Comparison of ENCODE assay signal across 11 cellular contexts in genomic region chr14:37584211-37585100, GRCh38. TPM values are rescaled to one million over a fixed set of nuclear protein-coding genes. Genes with fewer than 3 reads are reported as not detected.
DNase-seq lines count a peak whose midpoint lies in the region; ATAC-seq and TF ChIP-seq lines count a peak whose summit lies in the region.
"Had no signal": no experiment of that assay in that cellular context is flagged by ENCODE, and none has a peak within 500 bp of the region (broad histone marks: within the 10 kb centered on the region; RNA-seq: fewer than 3 reads in every experiment).

No MANE protein-coding gene starts in this region.

- no peak overlapping the region for H3K27ac ChIP-seq in neural progenitor cell
- H3K27ac ChIP-seq: right atrium auricular region had no signal

- H3K4me3 ChIP-seq in neural progenitor cell: peak overlapping the region; percentile 34
- H3K4me3 ChIP-seq: right atrium auricular region had no signal

- intact Hi-C loops in activated T-helper 2 cell treated with anti-CD3 and anti-CD28 coated beads, Interferon-gamma antibody, Interleukin-2, Interleukin-4, amounts not matched to agents 10 μg/mL and 5 μg/mL and 100 μg/mL, durations not matched to agents 14 hours and 24 hours and 36 hours (cut with micrococcal nuclease): loop anchor here (2.0 kb wide), 1 partner anchor 14 kb away; no protein-coding TSS in a partner anchor

- H3K9me3 Mint-ChIP-seq in neural progenitor cell: no peaks in the 10 kb centered on the region
- H3K9me3 Mint-ChIP-seq in activated T-helper 2 cell treated with anti-CD3 and anti-CD28 coated beads, Interferon-gamma antibody, Interleukin-2, Interleukin-4, amounts not matched to agents 10 μg/mL and 5 μg/mL and 100 μg/mL, durations not matched to agents 14 hours and 24 hours and 36 hours: no peaks in the 10 kb centered on the region

- H3K79me2 ChIP-seq in neural progenitor cell (ENCODE audit: low read depth): no peaks in the 10 kb centered on the region

- H3K4me3 Mint-ChIP-seq in neural progenitor cell: peak overlapping the region; percentile 77
- no peak overlapping the region for H3K4me3 Mint-ChIP-seq in activated T-helper 2 cell treated with anti-CD3 and anti-CD28 coated beads, Interferon-gamma antibody, Interleukin-2, Interleukin-4, amounts not matched to agents 10 μg/mL and 5 μg/mL and 100 μg/mL, durations not matched to agents 14 hours and 24 hours and 36 hours (ENCODE audit: low read depth)
- H3K4me3 Mint-ChIP-seq: activated naive CD8-positive, alpha-beta T cell treated with anti-CD3 and anti-CD28 coated beads for 36 hours; CD4-positive, alpha-beta T cell had no signal

- TF ChIP-seq CTCF in neural progenitor cell (IDR thresholded peaks at IDR 0.05): no peak

- H3K27me3 ChIP-seq in neural progenitor cell: peaks cover 100% of the 10 kb centered on the region

- H3K4me2 ChIP-seq in neural progenitor cell: peak overlapping the region; percentile 76

- no peaks in the 10 kb centered on the region for H3K9me3 ChIP-seq in neural progenitor cell (ENCODE audit: low read depth)
- H3K9me3 ChIP-seq: right atrium auricular region had no signal

- H3K4me1 ChIP-seq in neural progenitor cell: peaks cover 37% of the 10 kb centered on the region

- no peak overlapping the region for H3K27ac Mint-ChIP-seq in neural progenitor cell
- no peak overlapping the region for H3K27ac Mint-ChIP-seq in activated T-helper 2 cell treated with anti-CD3 and anti-CD28 coated beads, Interferon-gamma antibody, Interleukin-2, Interleukin-4, amounts not matched to agents 10 μg/mL and 5 μg/mL and 100 μg/mL, durations not matched to agents 14 hours and 24 hours and 36 hours
- H3K27ac Mint-ChIP-seq: activated naive CD8-positive, alpha-beta T cell treated with anti-CD3 and anti-CD28 coated beads for 36 hours; CD4-positive, alpha-beta T cell had no signal

- DNase-seq in DMS79 (lab: John Stamatoyannopoulos, UW): peak; percentile 33
- peak; percentile 74 for DNase-seq in NCI-H1092 (lab: John Stamatoyannopoulos, UW)
- DNase-seq in neural progenitor cell (ENCODE audit: low spot score): no peak
- DNase-seq in GM19240 (ENCODE audit: insufficient read length, low spot score): no peak
- no peak for DNase-seq in DMS53 (lab: John Stamatoyannopoulos, UW)
- no peak for DNase-seq in activated T-helper 2 cell treated with anti-CD3 and anti-CD28 coated beads, Interferon-gamma antibody, Interleukin-2, Interleukin-4, amounts not matched to agents 10 μg/mL and 5 μg/mL and 100 μg/mL, durations not matched to agents 14 hours and 24 hours and 36 hours (ENCODE audit: low spot score)
- DNase-seq in NCI-H2171 (lab: John Stamatoyannopoulos, UW): no peak
- DNase-seq: activated naive CD8-positive, alpha-beta T cell treated with anti-CD3 and anti-CD28 coated beads for 36 hours; CD4-positive, alpha-beta T cell had no signal

- H3K4me1 Mint-ChIP-seq in neural progenitor cell: peaks cover 45% of the 10 kb centered on the region
- no peaks in the 10 kb centered on the region for H3K4me1 Mint-ChIP-seq in activated T-helper 2 cell treated with anti-CD3 and anti-CD28 coated beads, Interferon-gamma antibody, Interleukin-2, Interleukin-4, amounts not matched to agents 10 μg/mL and 5 μg/mL and 100 μg/mL, durations not matched to agents 14 hours and 24 hours and 36 hours (ENCODE audit: low read depth)
- H3K4me1 Mint-ChIP-seq: activated naive CD8-positive, alpha-beta T cell treated with anti-CD3 and anti-CD28 coated beads for 36 hours had no signal

- H4K20me1 ChIP-seq in neural progenitor cell (ENCODE audit: low read depth): peaks cover 87% of the 10 kb centered on the region

- H3F3A ChIP-seq in neural progenitor cell (ENCODE audit: low read depth): peaks cover 54% of the 10 kb centered on the region

- H3K36me3 ChIP-seq in neural progenitor cell: no peaks in the 10 kb centered on the region
- H3K36me3 ChIP-seq: right atrium auricular region had no signal

- peaks cover 61% of the 10 kb centered on the region for H3K27me3 Mint-ChIP-seq in neural progenitor cell (ENCODE audit: insufficient read depth, low read depth)
- peaks cover 48% of the 10 kb centered on the region for H3K27me3 Mint-ChIP-seq in activated T-helper 2 cell treated with anti-CD3 and anti-CD28 coated beads, Interferon-gamma antibody, Interleukin-2, Interleukin-4, amounts not matched to agents 10 μg/mL and 5 μg/mL and 100 μg/mL, durations not matched to agents 14 hours and 24 hours and 36 hours (ENCODE audit: low read depth)

- peak; percentile 80 for ATAC-seq in esophagus mucosa

- no peak overlapping the region for H2AFZ ChIP-seq in neural progenitor cell (replicated peaks)

- no peaks in the 10 kb centered on the region for H3K36me3 Mint-ChIP-seq in neural progenitor cell
- peaks cover 3% of the 10 kb centered on the region for H3K36me3 Mint-ChIP-seq in activated T-helper 2 cell treated with anti-CD3 and anti-CD28 coated beads, Interferon-gamma antibody, Interleukin-2, Interleukin-4, amounts not matched to agents 10 μg/mL and 5 μg/mL and 100 μg/mL, durations not matched to agents 14 hours and 24 hours and 36 hours (ENCODE audit: low read depth)
- H3K36me3 Mint-ChIP-seq: activated naive CD8-positive, alpha-beta T cell treated with anti-CD3 and anti-CD28 coated beads for 36 hours had no signal

- H3K9ac ChIP-seq in neural progenitor cell: no peak overlapping the region

RNA-seq across cellular contexts. Expression of gene FOXA1, which starts 10.6 kb away (rescaled TPM):
- 14.6 TPM for total RNA-seq in esophagus mucosa
- total RNA-seq in neural progenitor cell (ENCODE audit: low replicate concordance): 0.06 and 0.99 TPM in 2 replicates
- total RNA-seq in activated T-helper 2 cell treated with anti-CD3 and anti-CD28 coated beads, Interferon-gamma antibody, Interleukin-2, Interleukin-4, amounts not matched to agents 10 μg/mL and 5 μg/mL and 100 μg/mL, durations not matched to agents 14 hours and 24 hours and 36 hours: 0.11 TPM in 1 of 2 replicates, not detected in the other
- total RNA-seq: activated naive CD8-positive, alpha-beta T cell treated with anti-CD3 and anti-CD28 coated beads for 36 hours; CD4-positive, alpha-beta T cell; right atrium auricular region had no signal

RNA-seq across cellular contexts. Expression of gene TTC6, which starts 11.0 kb away (rescaled TPM):
- total RNA-seq in esophagus mucosa: 1.3 TPM
- 0.06 and 2.6 TPM in 2 replicates for total RNA-seq in neural progenitor cell (ENCODE audit: low replicate concordance)
- not detected in 2 replicates for total RNA-seq in activated T-helper 2 cell treated with anti-CD3 and anti-CD28 coated beads, Interferon-gamma antibody, Interleukin-2, Interleukin-4, amounts not matched to agents 10 μg/mL and 5 μg/mL and 100 μg/mL, durations not matched to agents 14 hours and 24 hours and 36 hours
- total RNA-seq: activated naive CD8-positive, alpha-beta T cell treated with anti-CD3 and anti-CD28 coated beads for 36 hours; CD4-positive, alpha-beta T cell; right atrium auricular region had no signal

Comparison
In these comparisons a context has a peak if more than half of its experiments do, and no peak if none do; other contexts are left out.
1. DNase-seq: peak in DMS79 (single experiment) and NCI-H1092 (single experiment); none in neural progenitor cell (single experiment), GM19240 (single experiment), DMS53 (single experiment), activated T-helper 2 cell treated with anti-CD3 and anti-CD28 coated beads, Interferon-gamma antibody, Interleukin-2, Interleukin-4, amounts not matched to agents 10 μg/mL and 5 μg/mL and 100 μg/mL, durations not matched to agents 14 hours and 24 hours and 36 hours (single experiment) and NCI-H2171 (single experiment).